In genomic region chr10:23070819-23071218, GRCh38 we compare ENCODE assay signal across 15 cellular contexts. TPM values are rescaled to one million over a fixed set of nuclear protein-coding genes. Genes with fewer than 3 reads are reported as not detected.
DNase-seq lines count a peak whose midpoint lies in the region; ATAC-seq and TF ChIP-seq lines count a peak whose summit lies in the region.
"Had no signal": no experiment of that assay in that cellular context is flagged by ENCODE, and none has a peak within 500 bp of the region (broad histone marks: within the 10 kb centered on the region; RNA-seq: fewer than 3 reads in every experiment).

No MANE protein-coding gene starts in this region.

- no peaks in the 10 kb centered on the region for H3K9me3 ChIP-seq in upper lobe of right lung

- H3K27me3 ChIP-seq in upper lobe of right lung = no peaks in the 10 kb centered on the region

- intact Hi-C loops in upper lobe of right lung (cut with DNase I) (no loop called here), Right ventricle myocardium superior (cut with DNase I) (no loop called here)

- ATAC-seq in HG02981 (IDR thresholded peaks at IDR 0.05; ENCODE audit: unreplicated experiment) (peak; percentile 39), upper lobe of right lung (peak; percentile 66), Right ventricle myocardium superior (ENCODE audit: poor library complexity) (no peak), HG02938 (IDR thresholded peaks at IDR 0.05; ENCODE audit: unreplicated experiment) (no peak)
- ATAC-seq: activated CD8-positive, alpha-beta T cell treated with anti-CD3 and anti-CD28 coated beads, Interleukin-2, amount 10 ng/mL, durations not matched to agents 7 days and 5 days had no signal

- H3K27ac ChIP-seq in upper lobe of right lung = no peak overlapping the region
- H3K27ac ChIP-seq: HL-60, RWPE1 had no signal

- DNase-seq in SHP77 treated with DMSO at 0.1 percent for 48 hours (lab: John Stamatoyannopoulos, UW) (peak; percentile 34), SHP77 (lab: John Stamatoyannopoulos, UW) (no peak), NCI-H2029 treated with DMSO at 0.1 percent for 48 hours (lab: John Stamatoyannopoulos, UW) (peak; percentile 76), upper lobe of right lung (no peak), DMS53 treated with DMSO at 0.1 percent for 48 hours (lab: John Stamatoyannopoulos, UW; ENCODE audit: unreplicated experiment) (no peak), Right ventricle myocardium superior (no peak)
- DNase-seq: activated CD8-positive, alpha-beta T cell treated with anti-CD3 and anti-CD28 coated beads, Interleukin-2, amount 10 ng/mL, durations not matched to agents 7 days and 5 days; activated effector memory CD4-positive, alpha-beta T cell treated with Interleukin-2 at 50 U/mL for 16 hours; Kasumi-1; NCI-H446; stimulated activated CD8-positive, alpha-beta memory T cell treated with anti-CD3 and anti-CD28 coated beads, Interleukin-4, amount 100 ng/mL, for 48 hours had no signal

- no peak overlapping the region for H3K4me3 ChIP-seq in upper lobe of right lung

- no peaks in the 10 kb centered on the region for H3K36me3 ChIP-seq in upper lobe of right lung

- no peak for TF ChIP-seq CTCF in upper lobe of right lung (IDR thresholded peaks at IDR 0.05)

- H3K4me1 ChIP-seq in upper lobe of right lung = no peaks in the 10 kb centered on the region

RNA-seq across cellular contexts. Expression of gene MSRB2, which starts 24.6 kb away (rescaled TPM):
- total RNA-seq in upper lobe of right lung (27.1 TPM), Right ventricle myocardium superior (166 TPM)

Comparison
In these comparisons a context has a peak if more than half of its experiments do, and no peak if none do; other contexts are left out.
1. DNase-seq: peak in SHP77 treated with DMSO at 0.1 percent for 48 hours (single experiment) and NCI-H2029 treated with DMSO at 0.1 percent for 48 hours (single experiment); none in SHP77 (0 of 2), upper lobe of right lung (single experiment), DMS53 treated with DMSO at 0.1 percent for 48 hours (single experiment) and Right ventricle myocardium superior (single experiment).
2. ATAC-seq: peak in HG02981 (single experiment) and upper lobe of right lung (single experiment); none in Right ventricle myocardium superior (single experiment) and HG02938 (single experiment).